1 cellular context compared by ENCODE assay signal in genomic region chr17:45139533-45139920, GRCh38.
TF ChIP-seq lines count a peak whose summit lies in the region.

No MANE protein-coding gene starts in this region.

TF ChIP-seq in IMR-90, 13 proteins besides CTCF, POLR2A, EP300 and RAD21:
- TF ChIP-seq NFE2L2 (IDR thresholded peaks at IDR 0.05; ENCODE audit: low read depth, low read length) (no peak), ELK1 (IDR thresholded peaks at IDR 0.05; ENCODE audit: borderline replicate concordance, low read depth, low read length) (no peak), MXI1 (IDR thresholded peaks at IDR 0.05; ENCODE audit: borderline replicate concordance, low read depth, low read length) (no peak), CEBPB (IDR thresholded peaks at IDR 0.05; ENCODE audit: low read depth, low read length) (no peak), SMC3 (IDR thresholded peaks at IDR 0.05; ENCODE audit: low read depth, low read length) (no peak), MAFK (IDR thresholded peaks at IDR 0.05; ENCODE audit: low read depth, low read length) (no peak), BHLHE40 (IDR thresholded peaks at IDR 0.05; ENCODE audit: low read depth, low read length) (no peak), FOS (IDR thresholded peaks at IDR 0.05; ENCODE audit: low read depth, low read length) (no peak), MAZ (IDR thresholded peaks at IDR 0.05; ENCODE audit: borderline replicate concordance, low read depth, low read length) (no peak), CHD1 (IDR thresholded peaks at IDR 0.05; ENCODE audit: low read depth, low read length) (no peak), RFX5 (IDR thresholded peaks at IDR 0.05; ENCODE audit: low read depth, low read length) (no peak), RCOR1 (IDR thresholded peaks at IDR 0.05; ENCODE audit: insufficient replicate concordance, low read length) (no peak)
- TF ChIP-seq, protein P1, sequence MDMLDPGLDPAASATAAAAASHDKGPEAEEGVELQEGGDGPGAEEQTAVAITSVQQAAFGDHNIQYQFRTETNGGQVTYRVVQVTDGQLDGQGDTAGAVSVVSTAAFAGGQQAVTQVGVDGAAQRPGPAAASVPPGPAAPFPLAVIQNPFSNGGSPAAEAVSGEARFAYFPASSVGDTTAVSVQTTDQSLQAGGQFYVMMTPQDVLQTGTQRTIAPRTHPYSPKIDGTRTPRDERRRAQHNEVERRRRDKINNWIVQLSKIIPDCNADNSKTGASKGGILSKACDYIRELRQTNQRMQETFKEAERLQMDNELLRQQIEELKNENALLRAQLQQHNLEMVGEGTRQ (IDR thresholded peaks at IDR 0.05; ENCODE audit: low read depth, low read length): no peak
TF ChIP-seq in IMR-90: peak in this region for 0.
